ENCODE assay signal across 1 cellular context in genomic region chr15:67882487-67883227, GRCh38.
TF ChIP-seq lines count a peak whose summit lies in the region.

No MANE protein-coding gene starts in this region.

TF ChIP-seq in K562, 482 proteins besides CTCF, POLR2A, EP300 and RAD21 (continued from another document and continues in another):
- TF ChIP-seq SREBF1 (IDR thresholded peaks at IDR 0.05; ENCODE audit: borderline replicate concordance, low read depth, low read length) (no peak), SAFB2 (IDR thresholded peaks at IDR 0.05; ENCODE audit: borderline replicate concordance, low read depth, low read length, severe bottlenecking) (no peak), POLR3G (IDR thresholded peaks at IDR 0.05; ENCODE audit: extremely low read depth, insufficient read length, insufficient replicate concordance) (no peak), KLF13 (tag; IDR thresholded peaks at IDR 0.05; ENCODE audit: borderline replicate concordance, low read depth) (no peak), HEY1 (CRISPR knock-in tag; IDR thresholded peaks at IDR 0.05; ENCODE audit: borderline replicate concordance) (no peak), NRF1 (conservative IDR thresholded peaks at IDR 0.05 in 1 of 2, IDR thresholded peaks at IDR 0.05 in 1 of 2) (no peak), GABPA (tag; conservative IDR thresholded peaks at IDR 0.05; ENCODE audit: low read depth) (peak; percentile 62; the same call in 1 of the 2 replicates), POLR2B (IDR thresholded peaks at IDR 0.05; ENCODE audit: low read depth, partially characterized antibody) (no peak), ZFP36 (IDR thresholded peaks at IDR 0.05; ENCODE audit: low read depth, low read length, partially characterized antibody) (peak; percentile 27), TAF15 (IDR thresholded peaks at IDR 0.05; ENCODE audit: low read depth, low read length) (no peak), MEF2A (IDR thresholded peaks at IDR 0.05; ENCODE audit: control insufficient read depth, low read depth, low read length) (no peak), HNRNPUL1 (IDR thresholded peaks at IDR 0.05; ENCODE audit: low read length) (no peak), FOXJ3 (CRISPR knock-in tag; IDR thresholded peaks at IDR 0.05) (no peak), XRCC3 (IDR thresholded peaks at IDR 0.05) (no peak), KLF16 (IDR thresholded peaks at IDR 0.05) (no peak), TAF9B (IDR thresholded peaks at IDR 0.05; ENCODE audit: partially characterized antibody) (no peak), RBFOX2 (IDR thresholded peaks at IDR 0.05; ENCODE audit: low read depth, low read length) (no peak), SNIP1 (IDR thresholded peaks at IDR 0.05; ENCODE audit: low read depth) (no peak), SIN3A (IDR thresholded peaks at IDR 0.05; ENCODE audit: borderline replicate concordance in 2 of 2, control insufficient read depth in 1 of 2, low read depth in 2 of 2, low read length in 2 of 2) (no peak), ZNF217 (CRISPR knock-in tag; IDR thresholded peaks at IDR 0.05) (no peak), PHF20 (IDR thresholded peaks at IDR 0.05; ENCODE audit: partially characterized antibody) (no peak), ATF2 (CRISPR knock-in tag; IDR thresholded peaks at IDR 0.05) (no peak), ZNF133 (CRISPR knock-in tag; IDR thresholded peaks at IDR 0.05) (no peak), ZBTB17 (CRISPR knock-in tag; IDR thresholded peaks at IDR 0.05) (no peak), ZNF444 (CRISPR knock-in tag; IDR thresholded peaks at IDR 0.05) (no peak), MEF2D (tag; conservative IDR thresholded peaks at IDR 0.05; ENCODE audit: low read depth) (no peak; the same call in 1 of the 2 replicates), PHF8 (IDR thresholded peaks at IDR 0.05; ENCODE audit: borderline replicate concordance, low read length) (no peak; the same call in 1 of the 2 replicates), GTF2F1 (IDR thresholded peaks at IDR 0.05; ENCODE audit: low read depth, low read length) (no peak)
- TF ChIP-seq, protein P1, sequence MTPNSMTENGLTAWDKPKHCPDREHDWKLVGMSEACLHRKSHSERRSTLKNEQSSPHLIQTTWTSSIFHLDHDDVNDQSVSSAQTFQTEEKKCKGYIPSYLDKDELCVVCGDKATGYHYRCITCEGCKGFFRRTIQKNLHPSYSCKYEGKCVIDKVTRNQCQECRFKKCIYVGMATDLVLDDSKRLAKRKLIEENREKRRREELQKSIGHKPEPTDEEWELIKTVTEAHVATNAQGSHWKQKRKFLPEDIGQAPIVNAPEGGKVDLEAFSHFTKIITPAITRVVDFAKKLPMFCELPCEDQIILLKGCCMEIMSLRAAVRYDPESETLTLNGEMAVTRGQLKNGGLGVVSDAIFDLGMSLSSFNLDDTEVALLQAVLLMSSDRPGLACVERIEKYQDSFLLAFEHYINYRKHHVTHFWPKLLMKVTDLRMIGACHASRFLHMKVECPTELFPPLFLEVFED (CRISPR knock-in tag; conservative IDR thresholded peaks at IDR 0.05): no peak
- TF ChIP-seq, protein P2, sequence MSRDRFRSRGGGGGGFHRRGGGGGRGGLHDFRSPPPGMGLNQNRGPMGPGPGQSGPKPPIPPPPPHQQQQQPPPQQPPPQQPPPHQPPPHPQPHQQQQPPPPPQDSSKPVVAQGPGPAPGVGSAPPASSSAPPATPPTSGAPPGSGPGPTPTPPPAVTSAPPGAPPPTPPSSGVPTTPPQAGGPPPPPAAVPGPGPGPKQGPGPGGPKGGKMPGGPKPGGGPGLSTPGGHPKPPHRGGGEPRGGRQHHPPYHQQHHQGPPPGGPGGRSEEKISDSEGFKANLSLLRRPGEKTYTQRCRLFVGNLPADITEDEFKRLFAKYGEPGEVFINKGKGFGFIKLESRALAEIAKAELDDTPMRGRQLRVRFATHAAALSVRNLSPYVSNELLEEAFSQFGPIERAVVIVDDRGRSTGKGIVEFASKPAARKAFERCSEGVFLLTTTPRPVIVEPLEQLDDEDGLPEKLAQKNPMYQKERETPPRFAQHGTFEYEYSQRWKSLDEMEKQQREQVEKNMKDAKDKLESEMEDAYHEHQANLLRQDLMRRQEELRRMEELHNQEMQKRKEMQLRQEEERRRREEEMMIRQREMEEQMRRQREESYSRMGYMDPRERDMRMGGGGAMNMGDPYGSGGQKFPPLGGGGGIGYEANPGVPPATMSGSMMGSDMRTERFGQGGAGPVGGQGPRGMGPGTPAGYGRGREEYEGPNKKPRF (IDR thresholded peaks at IDR 0.05; ENCODE audit: low read depth, low read length): no peak
- TF ChIP-seq, protein P3, sequence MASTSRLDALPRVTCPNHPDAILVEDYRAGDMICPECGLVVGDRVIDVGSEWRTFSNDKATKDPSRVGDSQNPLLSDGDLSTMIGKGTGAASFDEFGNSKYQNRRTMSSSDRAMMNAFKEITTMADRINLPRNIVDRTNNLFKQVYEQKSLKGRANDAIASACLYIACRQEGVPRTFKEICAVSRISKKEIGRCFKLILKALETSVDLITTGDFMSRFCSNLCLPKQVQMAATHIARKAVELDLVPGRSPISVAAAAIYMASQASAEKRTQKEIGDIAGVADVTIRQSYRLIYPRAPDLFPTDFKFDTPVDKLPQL (IDR thresholded peaks at IDR 0.05; ENCODE audit: extremely low read depth, insufficient read length): no peak
- TF ChIP-seq, protein P4, sequence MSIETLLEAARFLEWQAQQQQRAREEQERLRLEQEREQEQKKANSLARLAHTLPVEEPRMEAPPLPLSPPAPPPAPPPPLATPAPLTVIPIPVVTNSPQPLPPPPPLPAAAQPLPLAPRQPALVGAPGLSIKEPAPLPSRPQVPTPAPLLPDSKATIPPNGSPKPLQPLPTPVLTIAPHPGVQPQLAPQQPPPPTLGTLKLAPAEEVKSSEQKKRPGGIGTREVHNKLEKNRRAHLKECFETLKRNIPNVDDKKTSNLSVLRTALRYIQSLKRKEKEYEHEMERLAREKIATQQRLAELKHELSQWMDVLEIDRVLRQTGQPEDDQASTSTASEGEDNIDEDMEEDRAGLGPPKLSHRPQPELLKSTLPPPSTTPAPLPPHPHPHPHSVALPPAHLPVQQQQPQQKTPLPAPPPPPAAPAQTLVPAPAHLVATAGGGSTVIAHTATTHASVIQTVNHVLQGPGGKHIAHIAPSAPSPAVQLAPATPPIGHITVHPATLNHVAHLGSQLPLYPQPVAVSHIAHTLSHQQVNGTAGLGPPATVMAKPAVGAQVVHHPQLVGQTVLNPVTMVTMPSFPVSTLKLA (conservative IDR thresholded peaks at IDR 0.05): peak in 1 of 2 experiments; percentile 47; a peak in 1 of 4 replicates
- TF ChIP-seq, protein P5, sequence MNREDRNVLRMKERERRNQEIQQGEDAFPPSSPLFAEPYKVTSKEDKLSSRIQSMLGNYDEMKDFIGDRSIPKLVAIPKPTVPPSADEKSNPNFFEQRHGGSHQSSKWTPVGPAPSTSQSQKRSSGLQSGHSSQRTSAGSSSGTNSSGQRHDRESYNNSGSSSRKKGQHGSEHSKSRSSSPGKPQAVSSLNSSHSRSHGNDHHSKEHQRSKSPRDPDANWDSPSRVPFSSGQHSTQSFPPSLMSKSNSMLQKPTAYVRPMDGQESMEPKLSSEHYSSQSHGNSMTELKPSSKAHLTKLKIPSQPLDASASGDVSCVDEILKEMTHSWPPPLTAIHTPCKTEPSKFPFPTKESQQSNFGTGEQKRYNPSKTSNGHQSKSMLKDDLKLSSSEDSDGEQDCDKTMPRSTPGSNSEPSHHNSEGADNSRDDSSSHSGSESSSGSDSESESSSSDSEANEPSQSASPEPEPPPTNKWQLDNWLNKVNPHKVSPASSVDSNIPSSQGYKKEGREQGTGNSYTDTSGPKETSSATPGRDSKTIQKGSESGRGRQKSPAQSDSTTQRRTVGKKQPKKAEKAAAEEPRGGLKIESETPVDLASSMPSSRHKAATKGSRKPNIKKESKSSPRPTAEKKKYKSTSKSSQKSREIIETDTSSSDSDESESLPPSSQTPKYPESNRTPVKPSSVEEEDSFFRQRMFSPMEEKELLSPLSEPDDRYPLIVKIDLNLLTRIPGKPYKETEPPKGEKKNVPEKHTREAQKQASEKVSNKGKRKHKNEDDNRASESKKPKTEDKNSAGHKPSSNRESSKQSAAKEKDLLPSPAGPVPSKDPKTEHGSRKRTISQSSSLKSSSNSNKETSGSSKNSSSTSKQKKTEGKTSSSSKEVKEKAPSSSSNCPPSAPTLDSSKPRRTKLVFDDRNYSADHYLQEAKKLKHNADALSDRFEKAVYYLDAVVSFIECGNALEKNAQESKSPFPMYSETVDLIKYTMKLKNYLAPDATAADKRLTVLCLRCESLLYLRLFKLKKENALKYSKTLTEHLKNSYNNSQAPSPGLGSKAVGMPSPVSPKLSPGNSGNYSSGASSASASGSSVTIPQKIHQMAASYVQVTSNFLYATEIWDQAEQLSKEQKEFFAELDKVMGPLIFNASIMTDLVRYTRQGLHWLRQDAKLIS (CRISPR knock-in tag; IDR thresholded peaks at IDR 0.05): no peak
- TF ChIP-seq, protein P6, sequence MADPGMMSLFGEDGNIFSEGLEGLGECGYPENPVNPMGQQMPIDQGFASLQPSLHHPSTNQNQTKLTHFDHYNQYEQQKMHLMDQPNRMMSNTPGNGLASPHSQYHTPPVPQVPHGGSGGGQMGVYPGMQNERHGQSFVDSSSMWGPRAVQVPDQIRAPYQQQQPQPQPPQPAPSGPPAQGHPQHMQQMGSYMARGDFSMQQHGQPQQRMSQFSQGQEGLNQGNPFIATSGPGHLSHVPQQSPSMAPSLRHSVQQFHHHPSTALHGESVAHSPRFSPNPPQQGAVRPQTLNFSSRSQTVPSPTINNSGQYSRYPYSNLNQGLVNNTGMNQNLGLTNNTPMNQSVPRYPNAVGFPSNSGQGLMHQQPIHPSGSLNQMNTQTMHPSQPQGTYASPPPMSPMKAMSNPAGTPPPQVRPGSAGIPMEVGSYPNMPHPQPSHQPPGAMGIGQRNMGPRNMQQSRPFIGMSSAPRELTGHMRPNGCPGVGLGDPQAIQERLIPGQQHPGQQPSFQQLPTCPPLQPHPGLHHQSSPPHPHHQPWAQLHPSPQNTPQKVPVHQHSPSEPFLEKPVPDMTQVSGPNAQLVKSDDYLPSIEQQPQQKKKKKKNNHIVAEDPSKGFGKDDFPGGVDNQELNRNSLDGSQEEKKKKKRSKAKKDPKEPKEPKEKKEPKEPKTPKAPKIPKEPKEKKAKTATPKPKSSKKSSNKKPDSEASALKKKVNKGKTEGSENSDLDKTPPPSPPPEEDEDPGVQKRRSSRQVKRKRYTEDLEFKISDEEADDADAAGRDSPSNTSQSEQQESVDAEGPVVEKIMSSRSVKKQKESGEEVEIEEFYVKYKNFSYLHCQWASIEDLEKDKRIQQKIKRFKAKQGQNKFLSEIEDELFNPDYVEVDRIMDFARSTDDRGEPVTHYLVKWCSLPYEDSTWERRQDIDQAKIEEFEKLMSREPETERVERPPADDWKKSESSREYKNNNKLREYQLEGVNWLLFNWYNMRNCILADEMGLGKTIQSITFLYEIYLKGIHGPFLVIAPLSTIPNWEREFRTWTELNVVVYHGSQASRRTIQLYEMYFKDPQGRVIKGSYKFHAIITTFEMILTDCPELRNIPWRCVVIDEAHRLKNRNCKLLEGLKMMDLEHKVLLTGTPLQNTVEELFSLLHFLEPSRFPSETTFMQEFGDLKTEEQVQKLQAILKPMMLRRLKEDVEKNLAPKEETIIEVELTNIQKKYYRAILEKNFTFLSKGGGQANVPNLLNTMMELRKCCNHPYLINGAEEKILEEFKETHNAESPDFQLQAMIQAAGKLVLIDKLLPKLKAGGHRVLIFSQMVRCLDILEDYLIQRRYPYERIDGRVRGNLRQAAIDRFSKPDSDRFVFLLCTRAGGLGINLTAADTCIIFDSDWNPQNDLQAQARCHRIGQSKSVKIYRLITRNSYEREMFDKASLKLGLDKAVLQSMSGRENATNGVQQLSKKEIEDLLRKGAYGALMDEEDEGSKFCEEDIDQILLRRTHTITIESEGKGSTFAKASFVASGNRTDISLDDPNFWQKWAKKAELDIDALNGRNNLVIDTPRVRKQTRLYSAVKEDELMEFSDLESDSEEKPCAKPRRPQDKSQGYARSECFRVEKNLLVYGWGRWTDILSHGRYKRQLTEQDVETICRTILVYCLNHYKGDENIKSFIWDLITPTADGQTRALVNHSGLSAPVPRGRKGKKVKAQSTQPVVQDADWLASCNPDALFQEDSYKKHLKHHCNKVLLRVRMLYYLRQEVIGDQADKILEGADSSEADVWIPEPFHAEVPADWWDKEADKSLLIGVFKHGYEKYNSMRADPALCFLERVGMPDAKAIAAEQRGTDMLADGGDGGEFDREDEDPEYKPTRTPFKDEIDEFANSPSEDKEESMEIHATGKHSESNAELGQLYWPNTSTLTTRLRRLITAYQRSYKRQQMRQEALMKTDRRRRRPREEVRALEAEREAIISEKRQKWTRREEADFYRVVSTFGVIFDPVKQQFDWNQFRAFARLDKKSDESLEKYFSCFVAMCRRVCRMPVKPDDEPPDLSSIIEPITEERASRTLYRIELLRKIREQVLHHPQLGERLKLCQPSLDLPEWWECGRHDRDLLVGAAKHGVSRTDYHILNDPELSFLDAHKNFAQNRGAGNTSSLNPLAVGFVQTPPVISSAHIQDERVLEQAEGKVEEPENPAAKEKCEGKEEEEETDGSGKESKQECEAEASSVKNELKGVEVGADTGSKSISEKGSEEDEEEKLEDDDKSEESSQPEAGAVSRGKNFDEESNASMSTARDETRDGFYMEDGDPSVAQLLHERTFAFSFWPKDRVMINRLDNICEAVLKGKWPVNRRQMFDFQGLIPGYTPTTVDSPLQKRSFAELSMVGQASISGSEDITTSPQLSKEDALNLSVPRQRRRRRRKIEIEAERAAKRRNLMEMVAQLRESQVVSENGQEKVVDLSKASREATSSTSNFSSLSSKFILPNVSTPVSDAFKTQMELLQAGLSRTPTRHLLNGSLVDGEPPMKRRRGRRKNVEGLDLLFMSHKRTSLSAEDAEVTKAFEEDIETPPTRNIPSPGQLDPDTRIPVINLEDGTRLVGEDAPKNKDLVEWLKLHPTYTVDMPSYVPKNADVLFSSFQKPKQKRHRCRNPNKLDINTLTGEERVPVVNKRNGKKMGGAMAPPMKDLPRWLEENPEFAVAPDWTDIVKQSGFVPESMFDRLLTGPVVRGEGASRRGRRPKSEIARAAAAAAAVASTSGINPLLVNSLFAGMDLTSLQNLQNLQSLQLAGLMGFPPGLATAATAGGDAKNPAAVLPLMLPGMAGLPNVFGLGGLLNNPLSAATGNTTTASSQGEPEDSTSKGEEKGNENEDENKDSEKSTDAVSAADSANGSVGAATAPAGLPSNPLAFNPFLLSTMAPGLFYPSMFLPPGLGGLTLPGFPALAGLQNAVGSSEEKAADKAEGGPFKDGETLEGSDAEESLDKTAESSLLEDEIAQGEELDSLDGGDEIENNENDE (IDR thresholded peaks at IDR 0.05; ENCODE audit: low read depth, low read length): no peak
